8 cellular contexts compared by ENCODE assay signal in the genomic region with DNA sequence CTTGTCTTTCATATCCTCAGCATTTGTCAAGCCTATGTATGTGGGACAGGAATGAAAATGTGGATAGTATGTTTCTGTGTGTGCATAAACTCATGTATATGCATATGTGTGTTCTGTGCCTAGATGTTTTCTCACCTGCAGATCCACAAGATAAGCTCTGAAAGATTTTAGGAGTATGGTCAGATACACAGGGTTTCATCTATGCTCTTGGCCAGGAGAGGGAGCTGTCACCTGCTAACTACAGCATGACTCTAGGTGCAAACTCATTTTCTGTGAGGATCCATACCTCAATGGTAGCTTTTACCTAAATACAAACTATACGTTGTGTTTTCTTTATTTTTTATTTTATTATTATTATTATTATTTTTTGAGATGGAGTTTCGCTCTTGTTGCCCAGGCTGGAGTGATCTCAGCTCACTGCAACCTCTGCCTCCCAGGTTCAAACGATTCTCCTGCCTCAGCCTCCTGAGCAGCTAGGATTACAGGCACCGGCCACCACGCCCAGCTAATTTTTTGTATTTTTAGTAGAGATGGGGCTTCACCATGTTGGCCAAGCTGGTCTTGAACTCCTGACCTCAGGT. TPM values are rescaled to one million over a fixed set of nuclear protein-coding genes. Genes with fewer than 3 reads are reported as not detected.
DNase-seq lines count a peak whose midpoint lies in the region; TF ChIP-seq lines count a peak whose summit lies in the region.
"Not testable (repeated sequence)": the region's sequence is repeated elsewhere in the genome, so short reads cannot be mapped to it uniquely, and the experiment has no call there.

No MANE protein-coding gene starts in this region.

- not testable (repeated sequence) for H3K9me3 Mint-ChIP-seq in neural progenitor cell

- intact Hi-C loops in testis (cut with DNase I; ENCODE audit: low total_unique reads): loop anchor here (2.0 kb wide), 1 partner anchor 75 kb away; no protein-coding TSS in a partner anchor

- not testable (repeated sequence) for H3F3A ChIP-seq in neural progenitor cell (ENCODE audit: low read depth)

- peak; percentile 64 for DNase-seq in GM03348 (ENCODE audit: low spot score)
- DNase-seq in H7: peak; percentile 31
- DNase-seq in SK-MEL-5 (ENCODE audit: low read depth, low spot score): peak; percentile 74
- DNase-seq in activated effector memory CD4-positive, alpha-beta T cell treated with Interleukin-2 at 50 U/mL for 16 hours: peak; percentile 38
- DNase-seq in fibroblast of the conjunctiva (ENCODE audit: low read depth): peak; percentile 47
- peak; percentile 48 for DNase-seq in neural progenitor cell (ENCODE audit: low spot score)
- peak; percentile 68 for DNase-seq in testis

- H3K27me3 Mint-ChIP-seq in neural progenitor cell (ENCODE audit: insufficient read depth, low read depth): not testable (repeated sequence)

- not testable (repeated sequence) for H3K4me2 ChIP-seq in neural progenitor cell

- H3K27ac Mint-ChIP-seq in neural progenitor cell: not testable (repeated sequence)

- TF ChIP-seq CTCF in LNCAP (IDR thresholded peaks at IDR 0.05) (peak; percentile 74), neural progenitor cell (IDR thresholded peaks at IDR 0.05) (peak; percentile 71), testis (IDR thresholded peaks at IDR 0.05) (peak; percentile 42 to 72 (median 57))

- H3K9me3 ChIP-seq in neural progenitor cell (ENCODE audit: low read depth); testis: not testable (repeated sequence)

- not testable (repeated sequence) for H4K20me1 ChIP-seq in neural progenitor cell (ENCODE audit: low read depth)

- TF ChIP-seq POLR2A in testis (IDR thresholded peaks at IDR 0.05): not testable (repeated sequence)

- not testable (repeated sequence) for H3K4me3 ChIP-seq in H7 (ENCODE audit: insufficient read depth, low read depth, low read length); neural progenitor cell; testis

- H3K27ac ChIP-seq in neural progenitor cell, testis: not testable (repeated sequence)

- not testable (repeated sequence) for H3K4me3 Mint-ChIP-seq in neural progenitor cell

- H3K79me2 ChIP-seq in neural progenitor cell (ENCODE audit: low read depth): not testable (repeated sequence)

- not testable (repeated sequence) for H3K4me1 Mint-ChIP-seq in neural progenitor cell

- H3K36me3 Mint-ChIP-seq in neural progenitor cell: not testable (repeated sequence)

- not testable (repeated sequence) for H3K27me3 ChIP-seq in H7 (ENCODE audit: control insufficient read depth, insufficient read depth, low read length); neural progenitor cell; testis

- 67 to 78% methylated on average over 4 to 5 of the region's 5 CpGs for WGBS in testis, 2 donors

- peaks cover 11% of the 10 kb centered on the region for H3K4me1 ChIP-seq in neural progenitor cell
- not testable (repeated sequence) for H3K4me1 ChIP-seq in testis

- in situ Hi-C loops in SK-MEL-5 (cut with HindIII; ENCODE audit: low pct_unique_long_range_greater_than_20kb, low sequenced_read_pairs): not testable (repeated sequence)

- H2AFZ ChIP-seq in neural progenitor cell (replicated peaks): not testable (repeated sequence)

- H3K9ac ChIP-seq in neural progenitor cell: not testable (repeated sequence)

- not testable (repeated sequence) for H3K36me3 ChIP-seq in H7 (replicated peaks; ENCODE audit: control insufficient read depth, insufficient read depth, low read length); neural progenitor cell; testis (ENCODE audit: low read depth, missing control alignments)

RNA-seq across cellular contexts. Expression of a gene that starts 44.1 kb away (rescaled TPM):
- total RNA-seq in H7 (2014; rRNA removed; shearing (Covaris generic)): 4.7 and 6.6 TPM in 2 replicates
- total RNA-seq in SK-MEL-5 (2014; rRNA removed; shearing (Covaris generic)): 25.0 and 27.0 TPM in 2 replicates
- polyA plus RNA-seq in SK-MEL-5 (2015; cell fraction: cytosol; rRNA removed): 33.8 and 36.9 TPM in 2 replicates
- polyA plus RNA-seq in SK-MEL-5 (2015; cell fraction: nucleus; rRNA removed): 30.3 and 36.5 TPM in 2 replicates
- total RNA-seq in neural progenitor cell (ENCODE audit: low replicate concordance) (0.47 and 1.1 TPM in 2 replicates), testis (10 to 100 TPM; 12.1 to 13.4 TPM)
- 49.6 TPM for polyA plus RNA-seq in testis (ENCODE audit: insufficient read depth, low read depth, low replicate concordance)
